Comparison of ENCODE assay signal across 2 cellular contexts in the genomic region with DNA sequence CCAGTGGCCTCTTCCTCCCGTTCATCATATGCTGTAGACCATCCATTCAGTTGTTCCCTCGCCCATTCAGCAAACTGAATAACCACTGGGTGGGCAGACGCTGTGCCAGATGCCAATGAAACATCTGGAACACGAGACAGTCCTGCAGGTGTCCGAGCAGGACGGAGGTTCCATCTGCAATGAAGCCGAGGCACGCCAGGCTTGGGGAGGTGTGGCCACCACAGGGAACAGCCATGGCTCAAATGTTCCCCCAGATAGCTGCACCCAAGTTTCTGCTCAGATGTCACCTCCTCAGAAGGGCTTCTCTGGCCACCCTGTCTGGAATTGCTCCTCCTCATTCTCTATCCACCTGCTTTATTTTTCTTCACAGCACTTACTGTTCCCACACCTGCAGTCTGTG.
TF ChIP-seq lines count a peak whose summit lies in the region.

No MANE protein-coding gene starts in this region.

TF ChIP-seq in HEK293, 187 proteins besides CTCF, POLR2A, EP300 and RAD21:
- TF ChIP-seq ZNF341 (tag by site-specific recombination; IDR thresholded peaks at IDR 0.05; ENCODE audit: low read depth) (peak; percentile 79), ZNF175 (tag by site-specific recombination; IDR thresholded peaks at IDR 0.05) (no peak)

TF ChIP-seq in WTC11, 78 proteins besides CTCF, POLR2A, EP300 and RAD21 (continued from another document):
- TF ChIP-seq ATF1 (CRISPR knock-in tag; IDR thresholded peaks at IDR 0.05): no peak
- TF ChIP-seq HMGXB4 (CRISPR knock-in tag; IDR thresholded peaks at IDR 0.05): no peak
- no peak for TF ChIP-seq FOXP4 (CRISPR knock-in tag; IDR thresholded peaks at IDR 0.05)
- TF ChIP-seq GABPB1 (CRISPR knock-in tag; IDR thresholded peaks at IDR 0.05): no peak
- TF ChIP-seq SP1 (CRISPR knock-in tag; conservative IDR thresholded peaks at IDR 0.05): no peak
- TF ChIP-seq E2F1 (CRISPR knock-in tag; IDR thresholded peaks at IDR 0.05): no peak
- TF ChIP-seq NFYB (CRISPR knock-in tag; conservative IDR thresholded peaks at IDR 0.05; ENCODE audit: low read depth): no peak
- no peak for TF ChIP-seq SOX15 (CRISPR knock-in tag; IDR thresholded peaks at IDR 0.05)
- TF ChIP-seq USF1 (CRISPR knock-in tag; IDR thresholded peaks at IDR 0.05): no peak
- TF ChIP-seq ETV6 (CRISPR knock-in tag; IDR thresholded peaks at IDR 0.05): no peak
- no peak for TF ChIP-seq TP53 (CRISPR knock-in tag; IDR thresholded peaks at IDR 0.05)
- TF ChIP-seq ZNF396 (CRISPR knock-in tag; IDR thresholded peaks at IDR 0.05; ENCODE audit: borderline replicate concordance): no peak
- TF ChIP-seq OVOL2 (CRISPR knock-in tag; IDR thresholded peaks at IDR 0.05; ENCODE audit: borderline replicate concordance): no peak
- TF ChIP-seq KAT7 (CRISPR knock-in tag; IDR thresholded peaks at IDR 0.05; ENCODE audit: borderline replicate concordance): no peak
- TF ChIP-seq, protein P1, sequence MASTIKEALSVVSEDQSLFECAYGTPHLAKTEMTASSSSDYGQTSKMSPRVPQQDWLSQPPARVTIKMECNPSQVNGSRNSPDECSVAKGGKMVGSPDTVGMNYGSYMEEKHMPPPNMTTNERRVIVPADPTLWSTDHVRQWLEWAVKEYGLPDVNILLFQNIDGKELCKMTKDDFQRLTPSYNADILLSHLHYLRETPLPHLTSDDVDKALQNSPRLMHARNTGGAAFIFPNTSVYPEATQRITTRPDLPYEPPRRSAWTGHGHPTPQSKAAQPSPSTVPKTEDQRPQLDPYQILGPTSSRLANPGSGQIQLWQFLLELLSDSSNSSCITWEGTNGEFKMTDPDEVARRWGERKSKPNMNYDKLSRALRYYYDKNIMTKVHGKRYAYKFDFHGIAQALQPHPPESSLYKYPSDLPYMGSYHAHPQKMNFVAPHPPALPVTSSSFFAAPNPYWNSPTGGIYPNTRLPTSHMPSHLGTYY (CRISPR knock-in tag; IDR thresholded peaks at IDR 0.05): no peak
- TF ChIP-seq, protein P2, sequence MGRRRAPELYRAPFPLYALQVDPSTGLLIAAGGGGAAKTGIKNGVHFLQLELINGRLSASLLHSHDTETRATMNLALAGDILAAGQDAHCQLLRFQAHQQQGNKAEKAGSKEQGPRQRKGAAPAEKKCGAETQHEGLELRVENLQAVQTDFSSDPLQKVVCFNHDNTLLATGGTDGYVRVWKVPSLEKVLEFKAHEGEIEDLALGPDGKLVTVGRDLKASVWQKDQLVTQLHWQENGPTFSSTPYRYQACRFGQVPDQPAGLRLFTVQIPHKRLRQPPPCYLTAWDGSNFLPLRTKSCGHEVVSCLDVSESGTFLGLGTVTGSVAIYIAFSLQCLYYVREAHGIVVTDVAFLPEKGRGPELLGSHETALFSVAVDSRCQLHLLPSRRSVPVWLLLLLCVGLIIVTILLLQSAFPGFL (CRISPR knock-in tag; IDR thresholded peaks at IDR 0.05; ENCODE audit: borderline replicate concordance): no peak
- TF ChIP-seq IRF2 (CRISPR knock-in tag; IDR thresholded peaks at IDR 0.05; ENCODE audit: borderline replicate concordance, low read depth): no peak
